14 cellular contexts compared by ENCODE assay signal in genomic region chr11:19389787-19390303, GRCh38.
DNase-seq lines count a peak whose midpoint lies in the region; ATAC-seq and TF ChIP-seq lines count a peak whose summit lies in the region.
"Had no signal": no experiment of that assay in that cellular context is flagged by ENCODE, and none has a peak within 500 bp of the region (broad histone marks: within the 10 kb centered on the region; RNA-seq: fewer than 3 reads in every experiment).

No MANE protein-coding gene starts in this region.

- intact Hi-C loops in body of pancreas (cut with DNase I) (no loop called here), sciatic nerve (cut with DNase I) (no loop called here)

- 63 to 75% methylated on average over 3 of the region's 3 CpGs for WGBS in body of pancreas, 2 donors
- 80% methylated on average over 3 of the region's 3 CpGs for WGBS in hepatocyte (ENCODE audit: low lambda C conversion rate, missing lambda C conversion rate)

- H3K36me3 ChIP-seq in body of pancreas (replicated peaks in 1 of 2; ENCODE audit: insufficient read depth in 1 of 2, low read depth in 2 of 2) (no peaks in the 10 kb centered on the region), hepatocyte (replicated peaks; ENCODE audit: insufficient read depth, low read depth) (no peaks in the 10 kb centered on the region)

- TF ChIP-seq CTCF in AG10803 (conservative IDR thresholded peaks at IDR 0.05; ENCODE audit: low read length) (no peak), body of pancreas (IDR thresholded peaks at IDR 0.05) (no peak), hepatocyte (IDR thresholded peaks at IDR 0.05; ENCODE audit: poor library complexity) (no peak)

- no peak overlapping the region for H3K4me2 ChIP-seq in hepatocyte

- ATAC-seq in body of pancreas (peak; percentile 71), sciatic nerve (peak; percentile 97), GM18498 (IDR thresholded peaks at IDR 0.05; ENCODE audit: unreplicated experiment) (no peak), GM21717 (IDR thresholded peaks at IDR 0.05; ENCODE audit: unreplicated experiment) (no peak), GM19463 (IDR thresholded peaks at IDR 0.05; ENCODE audit: unreplicated experiment) (no peak)
- ATAC-seq: K562; naive thymus-derived CD4-positive, alpha-beta T cell; stimulated activated memory B cell treated with anti-CD40 and anti-IgM and Interleukin-4, amounts not matched to agents 10 μg/mL and 1 μg/mL and 100 μg/mL, for 72 hours had no signal

- H3K4me1 ChIP-seq in body of pancreas (no peaks in the 10 kb centered on the region), hepatocyte (ENCODE audit: insufficient read depth) (peaks cover 11% of the 10 kb centered on the region)
- H3K4me1 ChIP-seq: SJCRH30 had no signal

- H3K27me3 ChIP-seq in body of pancreas (no peaks in the 10 kb centered on the region), hepatocyte (no peaks in the 10 kb centered on the region)
- H3K27me3 ChIP-seq: SJCRH30 had no signal

- no peak overlapping the region for H3K27ac ChIP-seq in body of pancreas
- H3K27ac ChIP-seq in hepatocyte: peak overlapping the region; percentile 61
- H3K27ac ChIP-seq: SJCRH30 had no signal

- H3K9me3 ChIP-seq in body of pancreas (no peaks in the 10 kb centered on the region), hepatocyte (ENCODE audit: low read depth) (no peaks in the 10 kb centered on the region)
- H3K9me3 ChIP-seq: SJCRH30 had no signal

- no peaks in the 10 kb centered on the region for H3K79me2 ChIP-seq in hepatocyte

- H4K20me1 ChIP-seq in hepatocyte (ENCODE audit: insufficient read depth, poor library complexity, severe bottlenecking): no peaks in the 10 kb centered on the region

- H2AFZ ChIP-seq in hepatocyte: no peak overlapping the region

- TF ChIP-seq POLR2A in body of pancreas (IDR thresholded peaks at IDR 0.05): no peak

- DNase-seq in AG10803 (ENCODE audit: low read depth) (peak; percentile 64), body of pancreas (peak in 3 of 4 donors; percentile 29 to 53 (median 39)), hepatocyte (ENCODE audit: low spot score) (peak; percentile 16), sciatic nerve (ENCODE audit: low spot score) (peak; percentile 74)
- DNase-seq in stimulated activated CD4-positive, alpha-beta T cell treated with anti-CD3 and anti-CD28 coated beads, Interleukin-1b, Interleukin-23, amount 100 ng/mL, for 48 hours: no peak
- DNase-seq: naive thymus-derived CD4-positive, alpha-beta T cell; NCI-H446; retina; SJCRH30 had no signal

- H3K4me3 ChIP-seq in AG10803 (ENCODE audit: low read length) (no peak overlapping the region), body of pancreas (no peak overlapping the region), hepatocyte (no peak overlapping the region)
- H3K4me3 ChIP-seq: K562, SJCRH30 had no signal

- no peaks in the 10 kb centered on the region for H3K9me2 ChIP-seq in hepatocyte (replicated peaks; ENCODE audit: insufficient read depth)

Comparison
In these comparisons a context has a peak if more than half of its experiments do, and no peak if none do; other contexts are left out.
1. ATAC-seq: peak in body of pancreas (single experiment) and sciatic nerve (single experiment); none in GM18498 (single experiment), GM21717 (single experiment) and GM19463 (single experiment).